ENCODE assay signal across 30 cellular contexts in the genomic region with DNA sequence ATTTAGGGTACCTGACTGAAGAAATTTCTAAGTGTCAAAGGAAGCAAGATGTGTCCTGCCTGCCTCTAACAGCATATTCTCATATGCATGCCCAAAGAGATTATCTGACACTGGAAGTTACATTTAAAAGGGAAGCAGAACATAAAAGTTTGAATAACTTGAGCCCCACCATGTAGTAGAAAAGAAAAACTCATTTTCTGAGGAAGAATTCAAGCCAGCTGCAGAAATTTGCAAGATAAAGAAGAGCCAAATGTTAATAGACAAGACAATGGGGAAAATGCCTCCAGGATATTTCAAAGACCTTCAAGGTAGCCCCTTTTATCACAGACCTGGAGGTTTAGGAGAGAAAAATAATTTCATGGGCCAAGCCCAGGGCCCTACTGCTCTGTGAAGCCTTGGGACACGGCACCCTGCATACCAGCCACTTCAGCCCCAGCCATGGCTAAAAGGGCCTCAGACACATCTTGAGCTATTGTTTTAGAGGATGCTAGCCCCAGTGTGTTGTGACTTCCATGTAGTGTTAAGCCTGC. TPM values are rescaled to one million over a fixed set of nuclear protein-coding genes. Genes with fewer than 3 reads are reported as not detected.
A peak's percentile ranks its signal among the peaks of the same experiment; 100 is the strongest.
DNase-seq lines count a peak whose midpoint lies in the region; ATAC-seq, FAIRE-seq and TF ChIP-seq lines count a peak whose summit lies in the region.
"Had no signal": no experiment of that assay in that cellular context is flagged by ENCODE, and none has a peak within 500 bp of the region (broad histone marks: within the 10 kb centered on the region; RNA-seq: fewer than 3 reads in every experiment).

No MANE protein-coding gene starts in this region.

- FAIRE-seq in A549 (lab: Jason Lieb, UNC) = no peak
- FAIRE-seq: bronchial epithelial cell, D721Med, GM19239 had no signal

- H3K4me1 Mint-ChIP-seq in HFFc6 (ENCODE audit: low read depth) = peaks cover 69% of the 10 kb centered on the region
- H3K4me1 Mint-ChIP-seq: activated naive CD4-positive, alpha-beta T cell treated with anti-CD3 and anti-CD28 coated beads, Interleukin-2, amount 50 U/mL, for 24 hours; CD4-positive, CD25-positive, alpha-beta regulatory T cell; IgD-negative memory B cell had no signal

- H3K4me1 ChIP-seq in A549 (peaks cover 91% of the 10 kb centered on the region), HUES64 (ENCODE audit: insufficient read depth, low read length) (peaks cover 51% of the 10 kb centered on the region), stomach smooth muscle (ENCODE audit: control insufficient read depth, insufficient read depth, low read length) (peaks cover 19% of the 10 kb centered on the region)

- peaks cover 11% of the 10 kb centered on the region; the same call in 2 of the 3 replicates for H3K9me3 ChIP-seq in A549
- H3K9me3 ChIP-seq in HUES64 (ENCODE audit: insufficient read depth, low read depth, low read length) = no peaks in the 10 kb centered on the region
- H3K9me3 ChIP-seq in stomach smooth muscle (ENCODE audit: control insufficient read depth in 2 of 2, low read length in 2 of 2) = no peaks in the 10 kb centered on the region
- H3K9me3 ChIP-seq: left lung had no signal

- H3K9ac ChIP-seq in HUES64 (ENCODE audit: low read depth, low read length) = no peak overlapping the region
- H3K9ac ChIP-seq in stomach smooth muscle (ENCODE audit: low read length in 2 of 2) = no peak overlapping the region

- no peaks in the 10 kb centered on the region for H3K36me3 ChIP-seq in HUES64 (ENCODE audit: insufficient read depth, low read length)
- no peaks in the 10 kb centered on the region for H3K36me3 ChIP-seq in stomach smooth muscle (ENCODE audit: control insufficient read depth in 2 of 2, insufficient read depth in 2 of 2, low read length in 2 of 2)
- H3K36me3 ChIP-seq: left lung had no signal

- DNase-seq in A549 (ENCODE audit: low read depth in 1 of 2, low spot score in 1 of 2) (no peak), iPS DF 19.7 (ENCODE audit: low read depth, low spot score) (peak; percentile 28), HFFc6 (no peak), NCI-H2171 (lab: John Stamatoyannopoulos, UW) (no peak), omental fat pad (ENCODE audit: low spot score) (no peak)
- DNase-seq: activated CD4-positive, alpha-beta T cell treated with anti-CD3 and anti-CD28 coated beads for 48 hours; activated CD8-positive, alpha-beta memory T cell treated with anti-CD3 and anti-CD28 coated beads for 24 hours; activated T-cell treated with anti-CD3 and anti-CD28 coated beads for 4 hours; AML-193; amygdala; CD4-positive, CD25-positive, alpha-beta regulatory T cell; DND-41; H7; hypothalamus; islet precursor cell; left lung; NCI-H1436 treated with DMSO at 0.1 percent for 48 hours; posterior cingulate gyrus; SIG-M5; stimulated activated CD4-positive, alpha-beta T cell treated with anti-CD3 and anti-CD28 coated beads, Interleukin-4, amount 100 ng/mL, for 1 hour; T-helper 9 cell had no signal

- no peak for TF ChIP-seq POLR2A in A549 (IDR thresholded peaks at IDR 0.05; ENCODE audit: low read length)

- TF ChIP-seq RAD21 in A549 (conservative IDR thresholded peaks at IDR 0.05 in 1 of 2, IDR thresholded peaks at IDR 0.05 in 1 of 2) = no peak

- H3K27ac ChIP-seq in A549 (peak overlapping the region; percentile 89 to 91), HUES64 (ENCODE audit: low read depth, low read length) (peak overlapping the region; percentile 74; the same call in 1 of the 2 replicates), stomach smooth muscle (ENCODE audit: low read length) (peak overlapping the region; percentile 31)
- H3K27ac ChIP-seq: left lung had no signal

- H3K4me3 Mint-ChIP-seq in HFFc6 = no peak overlapping the region
- H3K4me3 Mint-ChIP-seq: activated naive CD4-positive, alpha-beta T cell treated with anti-CD3 and anti-CD28 coated beads, Interleukin-2, amount 50 U/mL, for 24 hours; CD4-positive, CD25-positive, alpha-beta regulatory T cell had no signal

- POLR2A ChIA-PET in A549 (lab: Yijun Ruan, JAX) = no interaction called here

- ATAC-seq in A549 (no peak), GM19463 (IDR thresholded peaks at IDR 0.05; ENCODE audit: unreplicated experiment) (no peak), omental fat pad (ENCODE audit: low FRiP score) (no peak)
- ATAC-seq: left lung, sciatic nerve had no signal

- H3K4me3 ChIP-seq in A549 (no peak overlapping the region), HUES64 (ENCODE audit: low read length) (no peak overlapping the region), stomach smooth muscle (ENCODE audit: low read length in 2 of 2) (no peak overlapping the region)
- H3K4me3 ChIP-seq: left lung had no signal

- H3K36me3 Mint-ChIP-seq in HFFc6 (ENCODE audit: low read depth) = no peaks in the 10 kb centered on the region
- H3K36me3 Mint-ChIP-seq: activated naive CD4-positive, alpha-beta T cell treated with anti-CD3 and anti-CD28 coated beads, Interleukin-2, amount 50 U/mL, for 24 hours; CD4-positive, CD25-positive, alpha-beta regulatory T cell; IgD-negative memory B cell had no signal

- CTCF ChIA-PET in A549 (lab: Yijun Ruan, JAX) = interaction anchor here (1.4 kb wide), 1 partner anchor 95 kb away, joined by 5 read pairs; no protein-coding TSS in a partner anchor

- H3K9me3 Mint-ChIP-seq in HFFc6 = no peaks in the 10 kb centered on the region
- H3K9me3 Mint-ChIP-seq: activated naive CD4-positive, alpha-beta T cell treated with anti-CD3 and anti-CD28 coated beads, Interleukin-2, amount 50 U/mL, for 24 hours; CD4-positive, CD25-positive, alpha-beta regulatory T cell; IgD-negative memory B cell had no signal

- H3K4me2 ChIP-seq in A549 = no peak overlapping the region

- TF ChIP-seq EP300 in A549 (IDR thresholded peaks at IDR 0.05) = no peak

- H3K27ac Mint-ChIP-seq in HFFc6 = no peak overlapping the region
- H3K27ac Mint-ChIP-seq: activated naive CD4-positive, alpha-beta T cell treated with anti-CD3 and anti-CD28 coated beads, Interleukin-2, amount 50 U/mL, for 24 hours; CD4-positive, CD25-positive, alpha-beta regulatory T cell had no signal

- WGBS in A549 (ENCODE audit: missing lambda C conversion rate) = 90% methylated on average over 1 of the region's 1 CpG
- 64% methylated on average over 1 of the region's 1 CpG for WGBS in HUES64

- TF ChIP-seq CTCF in A549 (IDR thresholded peaks at IDR 0.05) = no peak
- TF ChIP-seq CTCF in HFFc6 (IDR thresholded peaks at IDR 0.05) = no peak
- no peak for TF ChIP-seq CTCF in omental fat pad (IDR thresholded peaks at IDR 0.05)

- H3K27me3 Mint-ChIP-seq in HFFc6 (ENCODE audit: insufficient read depth) = no peaks in the 10 kb centered on the region; the same call in 1 of the 2 replicates
- H3K27me3 Mint-ChIP-seq: activated naive CD4-positive, alpha-beta T cell treated with anti-CD3 and anti-CD28 coated beads, Interleukin-2, amount 50 U/mL, for 24 hours; IgD-negative memory B cell had no signal

- H3K27me3 ChIP-seq in HUES64 (ENCODE audit: insufficient read depth, low read length) = no peaks in the 10 kb centered on the region
- no peaks in the 10 kb centered on the region for H3K27me3 ChIP-seq in stomach smooth muscle (ENCODE audit: control insufficient read depth in 1 of 2, insufficient read depth in 2 of 2, low read length in 2 of 2)
- H3K27me3 ChIP-seq: left lung had no signal

TF ChIP-seq in A549, 52 proteins besides CTCF, POLR2A, EP300 and RAD21:
- TF ChIP-seq NFE2L2 (conservative IDR thresholded peaks at IDR 0.05; ENCODE audit: low read length) = no peak
- TF ChIP-seq MAFK (IDR thresholded peaks at IDR 0.05; ENCODE audit: partially characterized antibody) = no peak
- TF ChIP-seq KDM5A (IDR thresholded peaks at IDR 0.05) = no peak
- no peak for TF ChIP-seq MYC (IDR thresholded peaks at IDR 0.05; ENCODE audit: borderline replicate concordance, low read length)
- no peak for TF ChIP-seq ZNF302 (CRISPR knock-in tag; IDR thresholded peaks at IDR 0.05)
- TF ChIP-seq SREBF2 (IDR thresholded peaks at IDR 0.05) = no peak
- TF ChIP-seq NPAS2 (CRISPR knock-in tag; IDR thresholded peaks at IDR 0.05; ENCODE audit: borderline replicate concordance) = no peak
- TF ChIP-seq FOSL2 (IDR thresholded peaks at IDR 0.05) = no peak
- no peak for TF ChIP-seq FOSL2 (CRISPR knock-in tag; IDR thresholded peaks at IDR 0.05)

RNA-seq across cellular contexts. Expression of a gene that starts 18.4 kb away (rescaled TPM):
- polyA plus RNA-seq in A549 (2011; rRNA removed) = 1,148 and 1,445 TPM in 2 replicates
- 341 and 343 TPM in 2 replicates for polyA plus RNA-seq in A549 (2012; cell fraction: cytosol; rRNA removed)
- polyA plus RNA-seq in A549 (2012; cell fraction: nucleus; rRNA removed) = 297 and 392 TPM in 2 replicates
- 642 to 1,056 TPM (median 970 TPM) in 3 replicates for polyA plus RNA-seq in A549 (2017; fragmentation: RNase III; extraction: RNeasy Plus Mini Kit Qiagen cat#74134 plus additional on column Dnase treatment)
- polyA minus RNA-seq in A549 (2011; rRNA and poly(A)+ RNA removed) = 365 and 496 TPM in 2 replicates
- polyA plus RNA-seq in HUES64 (2013, experiment 1 of 2) = 2.6 TPM
- polyA plus RNA-seq in HUES64 (2013, experiment 2 of 2) = 3.0 TPM
- total RNA-seq in HFFc6 (2021; fragmentation: NEBNext Ultra II Directional; extraction: Animal tissue kit (Norgen Biotek cat#: 25700)) = 1 to 10 TPM; 2.6 to 5.7 (median 4.8) TPM
- 100 to 1,000 TPM; 107 to 237 (median 129) TPM for total RNA-seq in omental fat pad
- polyA plus RNA-seq: IgD-negative memory B cell had no signal

RNA-seq across cellular contexts. Expression of a gene that starts 58.8 kb away (rescaled TPM):
- 6,607 and 6,805 TPM in 2 replicates for polyA plus RNA-seq in A549 (2011; rRNA removed)
- 2,138 and 2,314 TPM in 2 replicates for polyA plus RNA-seq in A549 (2012; cell fraction: cytosol; rRNA removed)
- 1,646 and 2,223 TPM in 2 replicates for polyA plus RNA-seq in A549 (2012; cell fraction: nucleus; rRNA removed)
- polyA plus RNA-seq in A549 (2017; fragmentation: RNase III; extraction: RNeasy Plus Mini Kit Qiagen cat#74134 plus additional on column Dnase treatment) = 5,292 to 5,660 TPM (median 5,410 TPM) in 3 replicates
- 1,944 and 2,314 TPM in 2 replicates for polyA minus RNA-seq in A549 (2011; rRNA and poly(A)+ RNA removed)
- 1.8 TPM for polyA plus RNA-seq in HUES64 (2013, experiment 1 of 2)
- polyA plus RNA-seq in HUES64 (2013, experiment 2 of 2) = 2.8 TPM
- 1 to 10 TPM in 3 of 6 experiments, under 1 TPM in 3; 0.52 to 1.5 (median 1.1) TPM for total RNA-seq in HFFc6 (2021; fragmentation: NEBNext Ultra II Directional; extraction: Animal tissue kit (Norgen Biotek cat#: 25700))
- total RNA-seq in omental fat pad = 100 to 1,000 TPM in 3 of 4 donors, 10 to 100 TPM in 1; 51.7 to 269 (median 192) TPM
- total RNA-seq: CD4-positive, CD25-positive, alpha-beta regulatory T cell; H7 had no signal
- polyA plus RNA-seq: CD4-positive, CD25-positive, alpha-beta regulatory T cell; IgD-negative memory B cell had no signal

Comparison
In these comparisons a context has a peak if more than half of its experiments do, and no peak if none do; other contexts are left out.
1. H3K27ac ChIP-seq: peak in every context shown above with its lines; median percentile 90 in A549; 74 in HUES64; 31 in stomach smooth muscle.
2. RNA of a gene that starts 18.4 kb away (total RNA-seq): 107 to 237 TPM in omental fat pad; 2.6 to 5.7 TPM in HFFc6; every median in the first group is over 10 times any median in the second.
3. RNA of a gene that starts 58.8 kb away (total RNA-seq): 51.7 to 269 TPM in omental fat pad; 0.52 to 1.5 TPM in HFFc6; every median in the first group is over 10 times any median in the second.